Comparison of ENCODE assay signal across 1 cellular context in genomic region chr14:51533160-51533559, GRCh38.
TF ChIP-seq lines count a peak whose summit lies in the region.

No MANE protein-coding gene starts in this region.

TF ChIP-seq in A549, 52 proteins besides CTCF, POLR2A, EP300 and RAD21 (continued from another document):
- TF ChIP-seq MAZ (IDR thresholded peaks at IDR 0.05; ENCODE audit: borderline replicate concordance, low read depth, low read length) = no peak
- no peak for TF ChIP-seq ZC3H11A (IDR thresholded peaks at IDR 0.05)
- TF ChIP-seq JUNB (IDR thresholded peaks at IDR 0.05) = 0 out of 2 replicates have a peak, but pooled peaks have one; percentile 50
- no peak for TF ChIP-seq RFX5 (IDR thresholded peaks at IDR 0.05)
